In the genomic region with DNA sequence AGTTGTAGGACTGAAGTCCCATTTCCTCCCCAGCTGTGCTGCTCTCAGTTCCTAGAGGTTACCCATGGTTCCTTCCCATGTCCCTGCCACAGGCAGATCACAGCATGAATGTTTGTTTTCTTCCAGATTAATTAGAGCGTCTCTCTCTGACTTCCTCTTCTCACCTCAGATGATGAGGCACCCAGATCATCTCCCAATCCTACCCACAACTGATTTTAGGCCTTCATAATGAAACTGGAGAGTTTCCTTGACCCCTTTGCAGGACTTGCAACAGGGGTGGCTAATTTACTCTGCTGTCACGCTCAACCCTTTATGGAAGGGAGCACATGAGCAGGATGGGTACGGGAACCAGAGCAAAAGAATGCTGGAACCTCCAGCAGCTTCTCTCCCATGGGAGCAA, we compare ENCODE assay signal across 1 cellular context.
TF ChIP-seq lines count a peak whose summit lies in the region.

No MANE protein-coding gene starts in this region.

TF ChIP-seq in HepG2, 621 proteins besides CTCF, POLR2A, EP300 and RAD21:
- no peak for TF ChIP-seq ZNF670 (CRISPR knock-in tag; IDR thresholded peaks at IDR 0.05; ENCODE audit: borderline replicate concordance)
- TF ChIP-seq, protein P1, sequence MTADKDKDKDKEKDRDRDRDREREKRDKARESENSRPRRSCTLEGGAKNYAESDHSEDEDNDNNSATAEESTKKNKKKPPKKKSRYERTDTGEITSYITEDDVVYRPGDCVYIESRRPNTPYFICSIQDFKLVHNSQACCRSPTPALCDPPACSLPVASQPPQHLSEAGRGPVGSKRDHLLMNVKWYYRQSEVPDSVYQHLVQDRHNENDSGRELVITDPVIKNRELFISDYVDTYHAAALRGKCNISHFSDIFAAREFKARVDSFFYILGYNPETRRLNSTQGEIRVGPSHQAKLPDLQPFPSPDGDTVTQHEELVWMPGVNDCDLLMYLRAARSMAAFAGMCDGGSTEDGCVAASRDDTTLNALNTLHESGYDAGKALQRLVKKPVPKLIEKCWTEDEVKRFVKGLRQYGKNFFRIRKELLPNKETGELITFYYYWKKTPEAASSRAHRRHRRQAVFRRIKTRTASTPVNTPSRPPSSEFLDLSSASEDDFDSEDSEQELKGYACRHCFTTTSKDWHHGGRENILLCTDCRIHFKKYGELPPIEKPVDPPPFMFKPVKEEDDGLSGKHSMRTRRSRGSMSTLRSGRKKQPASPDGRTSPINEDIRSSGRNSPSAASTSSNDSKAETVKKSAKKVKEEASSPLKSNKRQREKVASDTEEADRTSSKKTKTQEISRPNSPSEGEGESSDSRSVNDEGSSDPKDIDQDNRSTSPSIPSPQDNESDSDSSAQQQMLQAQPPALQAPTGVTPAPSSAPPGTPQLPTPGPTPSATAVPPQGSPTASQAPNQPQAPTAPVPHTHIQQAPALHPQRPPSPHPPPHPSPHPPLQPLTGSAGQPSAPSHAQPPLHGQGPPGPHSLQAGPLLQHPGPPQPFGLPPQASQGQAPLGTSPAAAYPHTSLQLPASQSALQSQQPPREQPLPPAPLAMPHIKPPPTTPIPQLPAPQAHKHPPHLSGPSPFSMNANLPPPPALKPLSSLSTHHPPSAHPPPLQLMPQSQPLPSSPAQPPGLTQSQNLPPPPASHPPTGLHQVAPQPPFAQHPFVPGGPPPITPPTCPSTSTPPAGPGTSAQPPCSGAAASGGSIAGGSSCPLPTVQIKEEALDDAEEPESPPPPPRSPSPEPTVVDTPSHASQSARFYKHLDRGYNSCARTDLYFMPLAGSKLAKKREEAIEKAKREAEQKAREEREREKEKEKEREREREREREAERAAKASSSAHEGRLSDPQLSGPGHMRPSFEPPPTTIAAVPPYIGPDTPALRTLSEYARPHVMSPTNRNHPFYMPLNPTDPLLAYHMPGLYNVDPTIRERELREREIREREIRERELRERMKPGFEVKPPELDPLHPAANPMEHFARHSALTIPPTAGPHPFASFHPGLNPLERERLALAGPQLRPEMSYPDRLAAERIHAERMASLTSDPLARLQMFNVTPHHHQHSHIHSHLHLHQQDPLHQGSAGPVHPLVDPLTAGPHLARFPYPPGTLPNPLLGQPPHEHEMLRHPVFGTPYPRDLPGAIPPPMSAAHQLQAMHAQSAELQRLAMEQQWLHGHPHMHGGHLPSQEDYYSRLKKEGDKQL (CRISPR knock-in tag; IDR thresholded peaks at IDR 0.05; ENCODE audit: low read depth): no peak
